ENCODE assay signal across 8 cellular contexts in genomic region chr10:119305860-119306513, GRCh38.
A peak's percentile ranks its signal among the peaks of the same experiment; 100 is the strongest.
DNase-seq lines count a peak whose midpoint lies in the region; ATAC-seq lines count a peak whose summit lies in the region.

No MANE protein-coding gene starts in this region.

- no peaks in the 10 kb centered on the region for H3K27me3 Mint-ChIP-seq in stimulated activated naive B cell treated with anti-CD40 and anti-IgM and Interleukin-4, amounts not matched to agents 10 μg/mL and 1 μg/mL and 100 μg/mL, for 72 hours

- H3K9me3 Mint-ChIP-seq in stimulated activated naive B cell treated with anti-CD40 and anti-IgM and Interleukin-4, amounts not matched to agents 10 μg/mL and 1 μg/mL and 100 μg/mL, for 72 hours = no peaks in the 10 kb centered on the region

- peak overlapping the region; percentile 100 for H3K27ac Mint-ChIP-seq in stimulated activated naive B cell treated with anti-CD40 and anti-IgM and Interleukin-4, amounts not matched to agents 10 μg/mL and 1 μg/mL and 100 μg/mL, for 72 hours

- H3K36me3 Mint-ChIP-seq in stimulated activated naive B cell treated with anti-CD40 and anti-IgM and Interleukin-4, amounts not matched to agents 10 μg/mL and 1 μg/mL and 100 μg/mL, for 72 hours = peaks cover 0 to 6% of the 10 kb centered on the region in 2 donors

- peaks cover 85 to 100% of the 10 kb centered on the region in 2 donors for H3K4me1 Mint-ChIP-seq in stimulated activated naive B cell treated with anti-CD40 and anti-IgM and Interleukin-4, amounts not matched to agents 10 μg/mL and 1 μg/mL and 100 μg/mL, for 72 hours

- peak; percentile 54 for ATAC-seq in GM21825 (IDR thresholded peaks at IDR 0.05; ENCODE audit: unreplicated experiment)
- peak; percentile 84 to 87 for ATAC-seq in stimulated activated naive B cell treated with anti-CD40 and anti-IgM and Interleukin-4, amounts not matched to agents 10 μg/mL and 1 μg/mL and 100 μg/mL, for 72 hours (replicated peaks)

- H3K4me3 Mint-ChIP-seq in stimulated activated naive B cell treated with anti-CD40 and anti-IgM and Interleukin-4, amounts not matched to agents 10 μg/mL and 1 μg/mL and 100 μg/mL, for 72 hours = peak overlapping the region; percentile 83 to 85

- peak; percentile 98 for DNase-seq in GM04504 (ENCODE audit: low read depth)
- peak; percentile 98 for DNase-seq in LHCN-M2 (ENCODE audit: low read depth)
- peak; percentile 61 for DNase-seq in activated CD4-positive, CD25-positive, alpha-beta regulatory T cell treated with anti-CD3 and anti-CD28 coated beads, Interleukin-2, amount 50 U/mL, for 16 hours (ENCODE audit: low read depth, low spot score)
- DNase-seq in cerebellar cortex (ENCODE audit: low spot score) = peak; percentile 28
- peak; percentile 96 for DNase-seq in myocyte (ENCODE audit: low read depth)
- DNase-seq in stimulated activated naive B cell treated with anti-CD40 and anti-IgM and Interleukin-4, amounts not matched to agents 10 μg/mL and 1 μg/mL and 100 μg/mL, for 72 hours = peak; percentile 89
- DNase-seq in HuH-7.5 (ENCODE audit: low spot score) = no peak
